ENCODE assay signal across 21 cellular contexts in genomic region chr7:28228386-28228785, GRCh38. TPM values are rescaled to one million over a fixed set of nuclear protein-coding genes. Genes with fewer than 3 reads are reported as not detected.
DNase-seq lines count a peak whose midpoint lies in the region; ATAC-seq, FAIRE-seq and TF ChIP-seq lines count a peak whose summit lies in the region.
"Had no signal": no experiment of that assay in that cellular context is flagged by ENCODE, and none has a peak within 500 bp of the region (broad histone marks: within the 10 kb centered on the region; RNA-seq: fewer than 3 reads in every experiment).

No MANE protein-coding gene starts in this region.

- H3K79me1 ChIP-seq in mesenchymal stem cell (replicated peaks; ENCODE audit: low read length, poor library complexity, severe bottlenecking): no peaks in the 10 kb centered on the region

- peaks cover 27% of the 10 kb centered on the region for H3K27me3 Mint-ChIP-seq in activated CD4-positive, alpha-beta T cell treated with anti-CD3 and anti-CD28 coated beads for 36 hours

- H2BK15ac ChIP-seq in mesenchymal stem cell (ENCODE audit: low read depth, poor library complexity, severe bottlenecking): no peak overlapping the region

- no peak for ATAC-seq in activated CD4-positive, alpha-beta T cell treated with anti-CD3 and anti-CD28 coated beads for 36 hours
- no peak for ATAC-seq in SK-N-SH treated with all-trans-retinoic acid at 6 μM for 48 hours
- ATAC-seq in upper lobe of right lung: no peak
- ATAC-seq: GM12878, Panc1 had no signal

- CTCF ChIA-PET in mammary epithelial cell (lab: Charles Lee; ENCODE audit: low non-redundant PET): no interaction called here
- CTCF ChIA-PET in activated CD4-positive, alpha-beta T cell treated with anti-CD3 and anti-CD28 coated beads for 36 hours (lab: Charles Lee): no interaction called here

- no peak overlapping the region for H3K4me2 ChIP-seq in mesenchymal stem cell (ENCODE audit: low read length, poor library complexity, severe bottlenecking)
- no peak overlapping the region for H3K4me2 ChIP-seq in mammary epithelial cell (ENCODE audit: insufficient read depth, low read depth, low read length)

- no peaks in the 10 kb centered on the region for H3K36me3 Mint-ChIP-seq in activated CD4-positive, alpha-beta T cell treated with anti-CD3 and anti-CD28 coated beads for 36 hours (ENCODE audit: low read depth)

- H3K4me1 Mint-ChIP-seq in activated CD4-positive, alpha-beta T cell treated with anti-CD3 and anti-CD28 coated beads for 36 hours: no peaks in the 10 kb centered on the region

- FAIRE-seq in D721Med (lab: Jason Lieb, UNC): peak; percentile 64
- FAIRE-seq: GM12878 had no signal

- no peak overlapping the region for H3K4ac ChIP-seq in mesenchymal stem cell (ENCODE audit: low read depth in 1 of 2, low read length in 2 of 2)

- H4K20me1 ChIP-seq in mammary epithelial cell (ENCODE audit: insufficient read depth, low read length): no peaks in the 10 kb centered on the region

- H2AK5ac ChIP-seq in mesenchymal stem cell (ENCODE audit: low read length, severe bottlenecking): no peak overlapping the region

- H2BK12ac ChIP-seq in mesenchymal stem cell (ENCODE audit: low read length in 2 of 2): no peak overlapping the region

- H3K27me3 ChIP-seq in mesenchymal stem cell (ENCODE audit: control insufficient read depth in 1 of 2, insufficient read depth in 1 of 2, low read length in 2 of 2) (no peaks in the 10 kb centered on the region), mammary epithelial cell (ENCODE audit: insufficient read depth, low read length) (no peaks in the 10 kb centered on the region), upper lobe of right lung (no peaks in the 10 kb centered on the region)

- H2AFZ ChIP-seq in mesenchymal stem cell (ENCODE audit: low read depth, low read length): no peak overlapping the region
- no peak overlapping the region for H2AFZ ChIP-seq in mammary epithelial cell (ENCODE audit: low read depth, low read length)

- no peak overlapping the region for H3K4me3 Mint-ChIP-seq in activated CD4-positive, alpha-beta T cell treated with anti-CD3 and anti-CD28 coated beads for 36 hours

- H3K18ac ChIP-seq in mesenchymal stem cell (ENCODE audit: low read depth in 1 of 2, low read length in 2 of 2): no peak overlapping the region

- no peaks in the 10 kb centered on the region for H3K36me3 ChIP-seq in mesenchymal stem cell (ENCODE audit: control insufficient read depth in 1 of 2, insufficient read depth in 2 of 2, low read depth in 1 of 2, low read length in 2 of 2)
- H3K36me3 ChIP-seq in mammary epithelial cell (ENCODE audit: insufficient read depth, low read length): no peaks in the 10 kb centered on the region
- H3K36me3 ChIP-seq in upper lobe of right lung: no peaks in the 10 kb centered on the region

- TF ChIP-seq CTCF in D721Med (IDR thresholded peaks at IDR 0.05; ENCODE audit: insufficient read depth, missing control alignments) (no peak), mammary epithelial cell (conservative IDR thresholded peaks at IDR 0.05 in 1 of 2, IDR thresholded peaks at IDR 0.05 in 1 of 2; ENCODE audit: extremely low read depth in 1 of 2, insufficient read depth in 1 of 2, low read depth in 1 of 2, low read length in 2 of 2) (no peak), upper lobe of right lung (IDR thresholded peaks at IDR 0.05) (no peak)

- no peak overlapping the region for H3K9ac ChIP-seq in mesenchymal stem cell (ENCODE audit: low read length)
- H3K9ac ChIP-seq in mammary epithelial cell (ENCODE audit: insufficient read depth, low read length): no peak overlapping the region

- H2BK120ac ChIP-seq in mesenchymal stem cell (ENCODE audit: low read depth, low read length): no peak overlapping the region

- in situ Hi-C loops in mammary epithelial cell (cut with MboI; ENCODE audit: low sequenced_read_pairs in 2 of 2): no loop called here

- intact Hi-C loops in mammary epithelial cell (cut with micrococcal nuclease) (no loop called here), upper lobe of right lung (cut with DNase I) (no loop called here)
- intact Hi-C loops in activated CD4-positive, alpha-beta T cell treated with anti-CD3 and anti-CD28 coated beads for 36 hours (cut with DNase I, micrococcal nuclease): no loop called here

- H3K14ac ChIP-seq in mesenchymal stem cell (ENCODE audit: low read length in 2 of 2): no peak overlapping the region

- DNase-seq in D721Med (ENCODE audit: insufficient read length, low spot score) (no peak), LHCN-M2 (ENCODE audit: low read depth) (peak; percentile 54), dedifferentiated amniotic fluid mesenchymal stem cell (ENCODE audit: extremely low spot score) (peak; percentile 32), mesenchymal stem cell (peak; percentile 51), mammary epithelial cell (no peak), upper lobe of right lung (no peak)
- no peak for DNase-seq in activated CD4-positive, alpha-beta T cell treated with anti-CD3 and anti-CD28 coated beads for 36 hours
- DNase-seq: 8988T, DMS53, GDM1, KBM-7, NCI-H1048, NCI-H1417, NCI-H1694, NCI-H2029 treated with DMSO at 0.1 percent for 48 hours, NCI-H526 treated with DMSO at 0.1 percent for 48 hours, SHP77 had no signal

- H3K9me3 ChIP-seq in mesenchymal stem cell (ENCODE audit: control insufficient read depth, low read length) (no peaks in the 10 kb centered on the region), mammary epithelial cell (replicated peaks; ENCODE audit: insufficient read depth, low read length) (no peaks in the 10 kb centered on the region), upper lobe of right lung (no peaks in the 10 kb centered on the region)

- no peak overlapping the region for H4K8ac ChIP-seq in mesenchymal stem cell (ENCODE audit: low read length)

- H3K79me2 ChIP-seq in mammary epithelial cell (ENCODE audit: insufficient read depth, low read length): no peaks in the 10 kb centered on the region

- WGBS in mesenchymal stem cell: 79% methylated on average over 2 of the region's 2 CpGs
- 75% methylated on average over 2 of the region's 2 CpGs for WGBS in mammary epithelial cell (ENCODE audit: low coverage, missing lambda C conversion rate)

- POLR2A ChIA-PET in activated CD4-positive, alpha-beta T cell treated with anti-CD3 and anti-CD28 coated beads for 36 hours (lab: Charles Lee): no interaction called here

- H2BK5ac ChIP-seq in mesenchymal stem cell (ENCODE audit: low read depth, low read length, poor library complexity, severe bottlenecking): no peak overlapping the region

- no peak overlapping the region for H3K27ac ChIP-seq in mesenchymal stem cell (ENCODE audit: low read length, poor library complexity, severe bottlenecking)
- H3K27ac ChIP-seq in mammary epithelial cell (ENCODE audit: insufficient read depth, low read depth, low read length): no peak overlapping the region
- H3K27ac ChIP-seq in upper lobe of right lung: no peak overlapping the region
- H3K27ac ChIP-seq: RWPE1 had no signal

- H3K27ac Mint-ChIP-seq in activated CD4-positive, alpha-beta T cell treated with anti-CD3 and anti-CD28 coated beads for 36 hours: no peak overlapping the region

- H3K9me3 Mint-ChIP-seq in activated CD4-positive, alpha-beta T cell treated with anti-CD3 and anti-CD28 coated beads for 36 hours (ENCODE audit: low read depth): no peaks in the 10 kb centered on the region

- H3K4me3 ChIP-seq in mesenchymal stem cell (ENCODE audit: insufficient read depth in 1 of 2, low read depth in 1 of 2, low read length in 2 of 2): no peak overlapping the region
- no peak overlapping the region for H3K4me3 ChIP-seq in mammary epithelial cell (replicated peaks in 1 of 3; ENCODE audit: insufficient read depth in 1 of 3, low read depth in 2 of 3, low read length in 3 of 3)
- H3K4me3 ChIP-seq in upper lobe of right lung: no peak overlapping the region
- H3K4me3 ChIP-seq: GM12878 had no signal

- dilution Hi-C loops in mammary epithelial cell (cut with HindIII; ENCODE audit: low sequenced_read_pairs): no loop called here

- H4K91ac ChIP-seq in mesenchymal stem cell (ENCODE audit: low read length): no peak overlapping the region

- no TSS peak for BruUV-seq in mammary epithelial cell (replicated peaks; lab: Mats Ljungman, UMichigan)

- no peak overlapping the region for H3K23ac ChIP-seq in mesenchymal stem cell (ENCODE audit: low read length in 2 of 2)

- H3K4me1 ChIP-seq in mesenchymal stem cell (ENCODE audit: control insufficient read depth, insufficient read depth, low read depth, low read length) (no peaks in the 10 kb centered on the region), mammary epithelial cell (ENCODE audit: insufficient read depth, low read length) (no peaks in the 10 kb centered on the region), upper lobe of right lung (no peaks in the 10 kb centered on the region)

TF ChIP-seq in SK-N-SH treated with all-trans-retinoic acid at 6 μM for 48 hours, 23 proteins besides CTCF, POLR2A, EP300 and RAD21:
- TF ChIP-seq PATZ1 (CRISPR knock-in tag; IDR thresholded peaks at IDR 0.05; ENCODE audit: borderline replicate concordance) (no peak), TOX (CRISPR knock-in tag; IDR thresholded peaks at IDR 0.05; ENCODE audit: borderline replicate concordance) (no peak), GLIS3 (CRISPR knock-in tag; IDR thresholded peaks at IDR 0.05) (no peak), ESRRG (CRISPR knock-in tag; IDR thresholded peaks at IDR 0.05) (no peak)

RNA-seq across cellular contexts. Expression of gene JAZF1, which starts 47.8 kb away (rescaled TPM):
- total RNA-seq in LHCN-M2 (2014; rRNA removed) (4.4 and 5.6 TPM in 2 replicates), mammary epithelial cell (10 to 100 TPM in 1 of 2 donors, 1 to 10 TPM in 1; 6.5 to 12.3 TPM), upper lobe of right lung (20.6 TPM)
- 9.7 TPM for polyA plus RNA-seq in LHCN-M2 (2012)
- 17.2 TPM for polyA plus RNA-seq in mesenchymal stem cell (2013, experiment 1 of 2)
- polyA plus RNA-seq in mesenchymal stem cell (2013, experiment 2 of 2): 18.4 TPM
- polyA plus RNA-seq in mammary epithelial cell: 2.4 TPM
- 0.83 TPM for polyA minus RNA-seq in mammary epithelial cell
- total RNA-seq in activated CD4-positive, alpha-beta T cell treated with anti-CD3 and anti-CD28 coated beads for 36 hours: 1 to 10 TPM; 5.2 to 6.9 TPM

Comparison
In these comparisons a context has a peak if more than half of its experiments do, and no peak if none do; other contexts are left out.
1. DNase-seq: peak in LHCN-M2 (single experiment), dedifferentiated amniotic fluid mesenchymal stem cell (single experiment) and mesenchymal stem cell (single experiment); none in D721Med (single experiment), mammary epithelial cell (single experiment), activated CD4-positive, alpha-beta T cell treated with anti-CD3 and anti-CD28 coated beads for 36 hours (single experiment) and upper lobe of right lung (single experiment).